In the genomic region with DNA sequence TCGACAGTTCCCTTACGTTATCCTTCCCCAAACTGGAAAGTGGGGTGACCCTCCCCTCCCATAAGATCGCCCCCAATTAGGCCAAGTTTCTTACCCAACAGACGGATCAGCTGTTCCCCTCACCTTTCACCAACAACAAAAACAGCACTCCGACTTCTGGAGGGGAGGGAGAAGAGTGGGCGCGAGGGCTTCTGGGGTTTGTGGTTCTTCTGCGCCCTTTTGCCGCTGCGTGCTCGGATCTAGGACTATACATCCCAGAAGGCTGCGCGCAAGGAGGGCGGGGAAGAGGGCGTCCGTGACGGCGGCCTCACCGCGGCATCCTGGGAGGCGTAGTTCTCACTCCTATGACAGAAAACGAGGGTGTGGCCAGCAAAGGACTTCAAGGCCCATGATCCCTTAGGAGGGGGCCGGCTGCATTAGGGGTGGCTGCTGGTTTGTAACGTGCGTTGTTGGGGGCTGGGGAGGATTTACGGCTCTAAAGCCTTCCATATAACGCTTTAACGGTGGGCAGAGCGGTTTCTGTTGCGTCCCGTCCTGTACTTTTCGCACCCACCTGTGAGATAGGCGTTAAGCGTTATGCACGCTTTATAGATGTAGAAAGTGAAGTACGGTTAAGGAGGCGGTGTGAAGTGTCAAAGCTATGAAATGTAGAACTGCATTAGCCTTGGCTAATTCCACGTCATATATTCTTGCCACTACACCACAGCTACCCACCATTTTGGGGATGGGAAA, we compare ENCODE assay signal across 8 cellular contexts. TPM values are rescaled to one million over a fixed set of nuclear protein-coding genes. Genes with fewer than 3 reads are reported as not detected.
DNase-seq lines count a peak whose midpoint lies in the region; ATAC-seq, FAIRE-seq and TF ChIP-seq lines count a peak whose summit lies in the region.

Gene CALCOCO1, minus strand, starts transcription at position 143 of the 732 bp plus-strand sequence. CDS start 2,210 bp downstream, outside the sequence.

- no peaks in the 10 kb centered on the region for H3K27me3 ChIP-seq in AG04450 (ENCODE audit: control insufficient read depth, insufficient read depth, low read length)
- H3K27me3 ChIP-seq in small intestine (ENCODE audit: control insufficient read depth in 2 of 2, insufficient read depth in 2 of 2, low read length in 2 of 2), result no peaks in the 10 kb centered on the region

- POLR2A ChIA-PET in AG04450 (lab: Yijun Ruan, JAX) (no interaction called here), WTC11 (lab: Charles Lee) (interaction anchor here (0.6 to 1.8 kb wide), 5 partner anchors 10 to 305 kb away, joined by 3 to 5 read pairs (median 4); partner anchors contain the start of gene ATP5MC2)

- 0% methylated on average over 37 to 38 of the region's 38 CpGs for WGBS in small intestine, 3 donors

- peak within 1 kb of the TSS; percentile 94 for H3K4me3 Mint-ChIP-seq in WTC11

- H3K9me3 ChIP-seq in AG04450 (ENCODE audit: control insufficient read depth, insufficient read depth, low read length) (no peaks in the 10 kb centered on the region), small intestine (ENCODE audit: control insufficient read depth, low read depth) (no peaks in the 10 kb centered on the region)

- TF ChIP-seq CTCF in AG04450 (IDR thresholded peaks at IDR 0.05; ENCODE audit: low read depth, low read length) (no peak), WTC11 (IDR thresholded peaks at IDR 0.05) (no peak), cardiac fibroblast (IDR thresholded peaks at IDR 0.05; ENCODE audit: low read depth, low read length) (no peak)

- H3K4me3 ChIP-seq in AG04450 (ENCODE audit: low read depth, low read length) (peak within 1 kb of the TSS; percentile 98), cardiac fibroblast (replicated peaks in 1 of 2; ENCODE audit: low read depth in 2 of 2, low read length in 2 of 2) (peak within 1 kb of the TSS; percentile 79 to 84), small intestine (ENCODE audit: low read depth in 1 of 2, low read length in 2 of 2) (peak within 1 kb of the TSS; percentile 54 to 68)

- H3K27me3 Mint-ChIP-seq in WTC11 (ENCODE audit: low read depth), result peaks cover 3% of the 10 kb centered on the region; the same call in 1 of the 2 replicates

- peaks cover 2 to 3% of the 10 kb centered on the region in 2 donors for H3K36me3 ChIP-seq in small intestine (ENCODE audit: control insufficient read depth in 2 of 2, insufficient read depth in 2 of 2, low read length in 2 of 2)

- peak within 1 kb of the TSS; percentile 88 for H3K27ac Mint-ChIP-seq in WTC11

- ATAC-seq in GM18909 (IDR thresholded peaks at IDR 0.05; ENCODE audit: poor library complexity, unreplicated experiment) (peak; percentile 98), HG03175 (IDR thresholded peaks at IDR 0.05; ENCODE audit: unreplicated experiment) (peak; percentile 99), WTC11 (peak; percentile 98)

- H3K4me1 Mint-ChIP-seq in WTC11, result peaks cover 27% of the 10 kb centered on the region

- H3K27ac ChIP-seq in AG04450 (ENCODE audit: low read depth, low read length), result peak within 1 kb of the TSS; percentile 11
- H3K27ac ChIP-seq in small intestine (ENCODE audit: low read depth in 1 of 2, low read length in 1 of 2), result peak within 1 kb of the TSS; percentile 24 to 67

- CTCF ChIA-PET in AG04450 (lab: Charles Lee), result interaction anchor here (4.1 to 17.3 kb wide), 2 partner anchors 18 to 25 kb away, joined by 18 to 439 read pairs; no protein-coding TSS in a partner anchor
- CTCF ChIA-PET in WTC11 (lab: Charles Lee), result interaction anchor here (0.7 to 13.8 kb wide), 8 partner anchors 10 to 258 kb away, joined by 3 to 191 read pairs (median 4); partner anchors contain the start of genes ATP5MC2, HOXC10 and TARBP2

- H3K4me1 ChIP-seq in small intestine (ENCODE audit: control insufficient read depth in 2 of 2, insufficient read depth in 1 of 2, low read depth in 1 of 2, low read length in 1 of 2), result peaks cover 0 to 4% of the 10 kb centered on the region in 2 donors

- H3K9me3 Mint-ChIP-seq in WTC11, result peaks cover 4% of the 10 kb centered on the region

- no peak for FAIRE-seq in small intestine (lab: Jason Lieb, UNC)

- DNase-seq in AG04450 (ENCODE audit: low read depth, low spot score), result peak; percentile 93
- peak; percentile 100 for DNase-seq in NCI-H226
- DNase-seq in WTC11 (ENCODE audit: low spot score), result peak; percentile 98
- DNase-seq in cardiac fibroblast (ENCODE audit: low read depth in 2 of 2), result peak; percentile 98
- DNase-seq in iPS-NIHi11 (ENCODE audit: low spot score), result peak; percentile 100
- peak; percentile 99 for DNase-seq in small intestine

- H3K36me3 Mint-ChIP-seq in WTC11, result no peaks in the 10 kb centered on the region

TF ChIP-seq in WTC11, 78 proteins besides CTCF, POLR2A, EP300 and RAD21 (continues in another document):
- no peak for TF ChIP-seq ZNF138 (CRISPR knock-in tag; conservative IDR thresholded peaks at IDR 0.05)
- no peak for TF ChIP-seq RORB (CRISPR knock-in tag; IDR thresholded peaks at IDR 0.05)
- no peak for TF ChIP-seq ETV6 (CRISPR knock-in tag; IDR thresholded peaks at IDR 0.05)
- TF ChIP-seq, protein P1, sequence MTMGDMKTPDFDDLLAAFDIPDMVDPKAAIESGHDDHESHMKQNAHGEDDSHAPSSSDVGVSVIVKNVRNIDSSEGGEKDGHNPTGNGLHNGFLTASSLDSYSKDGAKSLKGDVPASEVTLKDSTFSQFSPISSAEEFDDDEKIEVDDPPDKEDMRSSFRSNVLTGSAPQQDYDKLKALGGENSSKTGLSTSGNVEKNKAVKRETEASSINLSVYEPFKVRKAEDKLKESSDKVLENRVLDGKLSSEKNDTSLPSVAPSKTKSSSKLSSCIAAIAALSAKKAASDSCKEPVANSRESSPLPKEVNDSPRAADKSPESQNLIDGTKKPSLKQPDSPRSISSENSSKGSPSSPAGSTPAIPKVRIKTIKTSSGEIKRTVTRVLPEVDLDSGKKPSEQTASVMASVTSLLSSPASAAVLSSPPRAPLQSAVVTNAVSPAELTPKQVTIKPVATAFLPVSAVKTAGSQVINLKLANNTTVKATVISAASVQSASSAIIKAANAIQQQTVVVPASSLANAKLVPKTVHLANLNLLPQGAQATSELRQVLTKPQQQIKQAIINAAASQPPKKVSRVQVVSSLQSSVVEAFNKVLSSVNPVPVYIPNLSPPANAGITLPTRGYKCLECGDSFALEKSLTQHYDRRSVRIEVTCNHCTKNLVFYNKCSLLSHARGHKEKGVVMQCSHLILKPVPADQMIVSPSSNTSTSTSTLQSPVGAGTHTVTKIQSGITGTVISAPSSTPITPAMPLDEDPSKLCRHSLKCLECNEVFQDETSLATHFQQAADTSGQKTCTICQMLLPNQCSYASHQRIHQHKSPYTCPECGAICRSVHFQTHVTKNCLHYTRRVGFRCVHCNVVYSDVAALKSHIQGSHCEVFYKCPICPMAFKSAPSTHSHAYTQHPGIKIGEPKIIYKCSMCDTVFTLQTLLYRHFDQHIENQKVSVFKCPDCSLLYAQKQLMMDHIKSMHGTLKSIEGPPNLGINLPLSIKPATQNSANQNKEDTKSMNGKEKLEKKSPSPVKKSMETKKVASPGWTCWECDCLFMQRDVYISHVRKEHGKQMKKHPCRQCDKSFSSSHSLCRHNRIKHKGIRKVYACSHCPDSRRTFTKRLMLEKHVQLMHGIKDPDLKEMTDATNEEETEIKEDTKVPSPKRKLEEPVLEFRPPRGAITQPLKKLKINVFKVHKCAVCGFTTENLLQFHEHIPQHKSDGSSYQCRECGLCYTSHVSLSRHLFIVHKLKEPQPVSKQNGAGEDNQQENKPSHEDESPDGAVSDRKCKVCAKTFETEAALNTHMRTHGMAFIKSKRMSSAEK (CRISPR knock-in tag; IDR thresholded peaks at IDR 0.05; ENCODE audit: borderline replicate concordance), result no peak
- peak; percentile 68 for TF ChIP-seq USF2 (CRISPR knock-in tag; IDR thresholded peaks at IDR 0.05)
- TF ChIP-seq HMGA2 (CRISPR knock-in tag; IDR thresholded peaks at IDR 0.05), result no peak
- TF ChIP-seq, protein P2, sequence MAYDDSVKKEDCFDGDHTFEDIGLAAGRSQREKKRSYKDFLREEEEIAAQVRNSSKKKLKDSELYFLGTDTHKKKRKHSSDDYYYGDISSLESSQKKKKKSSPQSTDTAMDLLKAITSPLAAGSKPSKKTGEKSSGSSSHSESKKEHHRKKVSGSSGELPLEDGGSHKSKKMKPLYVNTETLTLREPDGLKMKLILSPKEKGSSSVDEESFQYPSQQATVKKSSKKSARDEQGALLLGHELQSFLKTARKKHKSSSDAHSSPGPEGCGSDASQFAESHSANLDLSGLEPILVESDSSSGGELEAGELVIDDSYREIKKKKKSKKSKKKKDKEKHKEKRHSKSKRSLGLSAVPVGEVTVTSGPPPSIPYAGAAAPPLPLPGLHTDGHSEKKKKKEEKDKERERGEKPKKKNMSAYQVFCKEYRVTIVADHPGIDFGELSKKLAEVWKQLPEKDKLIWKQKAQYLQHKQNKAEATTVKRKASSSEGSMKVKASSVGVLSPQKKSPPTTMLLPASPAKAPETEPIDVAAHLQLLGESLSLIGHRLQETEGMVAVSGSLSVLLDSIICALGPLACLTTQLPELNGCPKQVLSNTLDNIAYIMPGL (CRISPR knock-in tag; IDR thresholded peaks at IDR 0.05), result no peak
- TF ChIP-seq, protein P3, sequence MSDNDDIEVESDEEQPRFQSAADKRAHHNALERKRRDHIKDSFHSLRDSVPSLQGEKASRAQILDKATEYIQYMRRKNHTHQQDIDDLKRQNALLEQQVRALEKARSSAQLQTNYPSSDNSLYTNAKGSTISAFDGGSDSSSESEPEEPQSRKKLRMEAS (CRISPR knock-in tag; IDR thresholded peaks at IDR 0.05), result 0 out of 2 replicates have a peak, but pooled peaks have one; percentile 51
- no peak; the same call in 1 of the 2 replicates for TF ChIP-seq TEAD1 (CRISPR knock-in tag; IDR thresholded peaks at IDR 0.05)
- no peak for TF ChIP-seq ZNF263 (CRISPR knock-in tag; IDR thresholded peaks at IDR 0.05; ENCODE audit: low read depth)
- no peak for TF ChIP-seq EMX1 (CRISPR knock-in tag; IDR thresholded peaks at IDR 0.05)
- TF ChIP-seq TEAD4 (CRISPR knock-in tag; IDR thresholded peaks at IDR 0.05), result no peak
- peak; percentile 31; the same call in 1 of the 2 replicates for TF ChIP-seq CREM (CRISPR knock-in tag; IDR thresholded peaks at IDR 0.05)

RNA-seq across cellular contexts. Expression of gene CALCOCO1, which starts in this region (rescaled TPM):
- polyA plus RNA-seq in AG04450 (2011; rRNA removed), result 124 and 128 TPM in 2 replicates
- polyA minus RNA-seq in AG04450 (2011; rRNA and poly(A)+ RNA removed), result 119 and 123 TPM in 2 replicates
- total RNA-seq in WTC11 (2021), result 21.2 to 28.2 TPM (median 27.0 TPM) in 3 replicates
- polyA plus RNA-seq in small intestine, result 10 to 100 TPM; 45.1 to 46.7 (median 46.5) TPM

Comparison
In these comparisons a context has a peak if more than half of its experiments do, and no peak if none do; other contexts are left out.
1. Peak in every context shown above with its lines: DNase-seq, ATAC-seq, H3K4me3 ChIP-seq and H3K27ac ChIP-seq.